In the genomic region with DNA sequence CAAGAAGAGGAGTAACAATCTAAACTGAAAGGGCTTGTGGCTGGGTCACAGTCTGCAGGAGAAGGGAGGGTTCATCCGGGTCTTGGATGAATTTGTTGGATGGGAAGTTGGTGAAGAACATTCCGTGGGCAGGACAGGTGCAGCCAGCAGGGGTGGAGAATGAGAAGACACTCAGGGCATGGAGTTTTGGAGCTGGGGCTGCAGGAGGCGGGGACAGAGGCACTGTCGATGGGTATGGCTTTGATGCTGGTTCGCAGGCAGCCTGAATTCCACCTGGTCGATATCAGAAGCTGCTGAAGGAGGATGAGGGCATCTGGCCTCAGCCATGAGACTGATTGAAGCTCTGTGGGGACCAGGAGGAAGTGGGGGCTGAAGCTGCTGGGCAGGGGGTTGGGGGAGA, we compare ENCODE assay signal across 22 cellular contexts. TPM values are rescaled to one million over a fixed set of nuclear protein-coding genes. Genes with fewer than 3 reads are reported as not detected.
DNase-seq lines count a peak whose midpoint lies in the region; ATAC-seq lines count a peak whose summit lies in the region.
"Had no signal": no experiment of that assay in that cellular context is flagged by ENCODE, and none has a peak within 500 bp of the region (broad histone marks: within the 10 kb centered on the region; RNA-seq: fewer than 3 reads in every experiment).

No MANE protein-coding gene starts in this region.

- no peak overlapping the region for H4K8ac ChIP-seq in mesenchymal stem cell (ENCODE audit: low read length)

- no peak overlapping the region for H3K9ac ChIP-seq in mesenchymal stem cell (ENCODE audit: low read length)

- H3K9me3 ChIP-seq in mesenchymal stem cell (ENCODE audit: control insufficient read depth, low read length), result no peaks in the 10 kb centered on the region

- intact Hi-C loops in Right ventricle myocardium inferior (cut with DNase I), result no loop called here
- intact Hi-C loops in cardiac septum (cut with DNase I), result no loop called here

- H3K23ac ChIP-seq in mesenchymal stem cell (ENCODE audit: low read length in 2 of 2), result no peak overlapping the region

- ATAC-seq in Right ventricle myocardium inferior, result no peak
- peak; percentile 26 for ATAC-seq in stimulated activated effector memory CD8-positive, alpha-beta T cell treated with anti-CD3 and anti-CD28 coated beads, Interleukin-12 subunit alpha, Interleukin-12 subunit beta, amount 100 ng/mL, for 72 hours

- no peak overlapping the region for H2BK12ac ChIP-seq in mesenchymal stem cell (ENCODE audit: low read length in 2 of 2)

- H3K4ac ChIP-seq in mesenchymal stem cell (ENCODE audit: low read depth in 1 of 2, low read length in 2 of 2), result no peak overlapping the region

- H3K9me3 Mint-ChIP-seq in stimulated activated effector memory CD8-positive, alpha-beta T cell treated with anti-CD3 and anti-CD28 coated beads, Interleukin-12 subunit alpha, Interleukin-12 subunit beta, amount 100 ng/mL, for 72 hours, result peaks cover 3% of the 10 kb centered on the region

- no peaks in the 10 kb centered on the region for H3K36me3 ChIP-seq in mesenchymal stem cell (ENCODE audit: control insufficient read depth in 1 of 2, insufficient read depth in 2 of 2, low read depth in 1 of 2, low read length in 2 of 2)

- H2AK5ac ChIP-seq in mesenchymal stem cell (ENCODE audit: low read length, severe bottlenecking), result no peak overlapping the region

- H2BK15ac ChIP-seq in mesenchymal stem cell (ENCODE audit: low read depth, poor library complexity, severe bottlenecking), result no peak overlapping the region

- peak overlapping the region; percentile 24 for H3K4me3 ChIP-seq in Jurkat, Clone E6-1 (ENCODE audit: low read length)
- no peak overlapping the region for H3K4me3 ChIP-seq in mesenchymal stem cell (ENCODE audit: insufficient read depth in 1 of 2, low read depth in 1 of 2, low read length in 2 of 2)

- H2BK5ac ChIP-seq in mesenchymal stem cell (ENCODE audit: low read depth, low read length, poor library complexity, severe bottlenecking), result no peak overlapping the region

- peaks cover 19% of the 10 kb centered on the region for H3K4me1 Mint-ChIP-seq in stimulated activated effector memory CD8-positive, alpha-beta T cell treated with anti-CD3 and anti-CD28 coated beads, Interleukin-12 subunit alpha, Interleukin-12 subunit beta, amount 100 ng/mL, for 72 hours

- H3K36me3 Mint-ChIP-seq in stimulated activated effector memory CD8-positive, alpha-beta T cell treated with anti-CD3 and anti-CD28 coated beads, Interleukin-12 subunit alpha, Interleukin-12 subunit beta, amount 100 ng/mL, for 72 hours, result no peaks in the 10 kb centered on the region
- H3K36me3 Mint-ChIP-seq: CD4-positive, CD25-positive, alpha-beta regulatory T cell had no signal

- H3K14ac ChIP-seq in mesenchymal stem cell (ENCODE audit: low read length in 2 of 2), result no peak overlapping the region

- no peak overlapping the region for H3K27ac Mint-ChIP-seq in stimulated activated effector memory CD8-positive, alpha-beta T cell treated with anti-CD3 and anti-CD28 coated beads, Interleukin-12 subunit alpha, Interleukin-12 subunit beta, amount 100 ng/mL, for 72 hours
- H3K27ac Mint-ChIP-seq: CD4-positive, CD25-positive, alpha-beta regulatory T cell had no signal

- H3K79me1 ChIP-seq in mesenchymal stem cell (replicated peaks; ENCODE audit: low read length, poor library complexity, severe bottlenecking), result no peaks in the 10 kb centered on the region

- peaks cover under 1% of the 10 kb centered on the region for H3K4me1 ChIP-seq in mesenchymal stem cell (ENCODE audit: control insufficient read depth, insufficient read depth, low read depth, low read length)

- no peak overlapping the region for H3K27ac ChIP-seq in mesenchymal stem cell (ENCODE audit: low read length, poor library complexity, severe bottlenecking)

- H2BK120ac ChIP-seq in mesenchymal stem cell (ENCODE audit: low read depth, low read length), result no peak overlapping the region

- no peak overlapping the region for H3K4me3 Mint-ChIP-seq in stimulated activated effector memory CD8-positive, alpha-beta T cell treated with anti-CD3 and anti-CD28 coated beads, Interleukin-12 subunit alpha, Interleukin-12 subunit beta, amount 100 ng/mL, for 72 hours

- no peak overlapping the region for H2AFZ ChIP-seq in mesenchymal stem cell (ENCODE audit: low read depth, low read length)

- peak; percentile 16 for DNase-seq in Right ventricle myocardium inferior (ENCODE audit: missing footprints)
- no peak for DNase-seq in cardiac septum (ENCODE audit: low spot score)
- DNase-seq in Jurkat, Clone E6-1 (ENCODE audit: low read depth, low spot score), result peak; percentile 40
- no peak for DNase-seq in mesenchymal stem cell
- DNase-seq in stimulated activated effector memory CD8-positive, alpha-beta T cell treated with anti-CD3 and anti-CD28 coated beads, Interleukin-12 subunit alpha, Interleukin-12 subunit beta, amount 100 ng/mL, for 72 hours (ENCODE audit: low spot score in 2 of 2), result no peak
- DNase-seq in NCI-H82 (lab: John Stamatoyannopoulos, UW), result no peak
- no peak for DNase-seq in effector CD8-positive, alpha-beta T cell (lab: John Stamatoyannopoulos, UW)
- DNase-seq: CD4-positive, CD25-positive, alpha-beta regulatory T cell; DMS53; Kasumi-1; MV-4-11; NCI-H1105 treated with DMSO at 0.1 percent for 48 hours; NCI-H146; NCI-H1930; NCI-H446 treated with DMSO at 0.1 percent for 48 hours; NCI-H526; RPMI8226; SHP77 treated with DMSO at 0.1 percent for 48 hours had no signal

- H3K27me3 ChIP-seq in mesenchymal stem cell (ENCODE audit: control insufficient read depth in 1 of 2, insufficient read depth in 1 of 2, low read length in 2 of 2), result peaks cover 6 to 18% of the 10 kb centered on the region in 2 experiments

- WGBS in mesenchymal stem cell, result 59% methylated on average over 6 of the region's 6 CpGs

- no peak overlapping the region for H3K4me2 ChIP-seq in mesenchymal stem cell (ENCODE audit: low read length, poor library complexity, severe bottlenecking)

- no peak overlapping the region for H3K18ac ChIP-seq in mesenchymal stem cell (ENCODE audit: low read depth in 1 of 2, low read length in 2 of 2)

- H4K91ac ChIP-seq in mesenchymal stem cell (ENCODE audit: low read length), result peak overlapping the region; percentile 47

RNA-seq across cellular contexts. Expression of a gene that starts 36.1 kb away (rescaled TPM):
- 11.1 TPM for total RNA-seq in Right ventricle myocardium inferior
- 5.9 TPM for total RNA-seq in cardiac septum
- 33.8 TPM for polyA plus RNA-seq in Jurkat, Clone E6-1 (2012; ENCODE audit: insufficient read depth, insufficient read length)
- polyA plus RNA-seq in mesenchymal stem cell (2013, experiment 1 of 2), result 0.03 TPM
- polyA plus RNA-seq in mesenchymal stem cell (2013, experiment 2 of 2), result 0.03 TPM
- total RNA-seq: A172, Daoy, M059J had no signal
- polyA plus RNA-seq: BJ had no signal

Comparison
In these comparisons a context has a peak if more than half of its experiments do, and no peak if none do; other contexts are left out.
1. DNase-seq: peak in Right ventricle myocardium inferior (single experiment) and Jurkat, Clone E6-1 (single experiment); none in cardiac septum (single experiment), mesenchymal stem cell (single experiment), stimulated activated effector memory CD8-positive, alpha-beta T cell treated with anti-CD3 and anti-CD28 coated beads, Interleukin-12 subunit alpha, Interleukin-12 subunit beta, amount 100 ng/mL, for 72 hours (0 of 2), NCI-H82 (single experiment) and effector CD8-positive, alpha-beta T cell (single experiment).